14 cellular contexts compared by ENCODE assay signal in genomic region chr13:74576504-74576903, GRCh38.
DNase-seq lines count a peak whose midpoint lies in the region; ATAC-seq and TF ChIP-seq lines count a peak whose summit lies in the region.
"Had no signal": no experiment of that assay in that cellular context is flagged by ENCODE, and none has a peak within 500 bp of the region (broad histone marks: within the 10 kb centered on the region; RNA-seq: fewer than 3 reads in every experiment).

No MANE protein-coding gene starts in this region.

- no peak for ATAC-seq in activated T-cell treated with anti-CD3 and anti-CD28 coated beads, Interleukin-2, amount 50 U/mL, for 72 hours (replicated peaks in 1 of 2)
- no peak for ATAC-seq in psoas muscle
- ATAC-seq in HG02588 (IDR thresholded peaks at IDR 0.05; ENCODE audit: unreplicated experiment), result no peak
- ATAC-seq: Panc1 had no signal

- DNase-seq in activated T-cell treated with anti-CD3 and anti-CD28 coated beads, Interleukin-2, amount 50 U/mL, for 72 hours, result no peak
- no peak for DNase-seq in activated T-cell treated with anti-CD3 and anti-CD28 coated beads, Interleukin-2, amount 50 U/mL, for 24 hours
- peak; percentile 39 to 77 for DNase-seq in NCI-H526 (lab: John Stamatoyannopoulos, UW)
- no peak for DNase-seq in glutamatergic neuron
- no peak for DNase-seq in psoas muscle
- no peak for DNase-seq in NCI-H2171 treated with DMSO at 0.1 percent for 48 hours (lab: John Stamatoyannopoulos, UW)
- no peak for DNase-seq in spleen
- DNase-seq: activated CD4-positive, alpha-beta T cell treated with anti-CD3 and anti-CD28 coated beads for 48 hours; DMS 273 treated with DMSO at 0.1 percent for 48 hours had no signal

- H3K4me3 ChIP-seq in psoas muscle (no peak overlapping the region), spleen (no peak overlapping the region)

- H3K27me3 Mint-ChIP-seq in activated T-cell treated with anti-CD3 and anti-CD28 coated beads, Interleukin-2, amount 50 U/mL, for 72 hours (ENCODE audit: low read depth), result peaks cover 34% of the 10 kb centered on the region
- H3K27me3 Mint-ChIP-seq in activated T-cell treated with anti-CD3 and anti-CD28 coated beads, Interleukin-2, amount 50 U/mL, for 24 hours, result peaks cover 60% of the 10 kb centered on the region
- peaks cover 2% of the 10 kb centered on the region for H3K27me3 Mint-ChIP-seq in glutamatergic neuron (ENCODE audit: unreplicated experiment)

- peak overlapping the region; percentile 70 to 82 for H3K4me3 Mint-ChIP-seq in activated T-cell treated with anti-CD3 and anti-CD28 coated beads, Interleukin-2, amount 50 U/mL, for 72 hours
- no peak overlapping the region for H3K4me3 Mint-ChIP-seq in activated T-cell treated with anti-CD3 and anti-CD28 coated beads, Interleukin-2, amount 50 U/mL, for 24 hours
- peak overlapping the region; percentile 76 for H3K4me3 Mint-ChIP-seq in glutamatergic neuron (ENCODE audit: unreplicated experiment)

- H3K36me3 ChIP-seq in psoas muscle (ENCODE audit: insufficient read depth in 1 of 2, low read depth in 1 of 2), result no peaks in the 10 kb centered on the region
- no peaks in the 10 kb centered on the region for H3K36me3 ChIP-seq in spleen
- H3K36me3 ChIP-seq: pancreas, tibial nerve had no signal

- H3K27ac ChIP-seq in psoas muscle, result peak overlapping the region; percentile 38
- H3K27ac ChIP-seq in spleen, result no peak overlapping the region
- H3K27ac ChIP-seq: epithelial cell of prostate, pancreas had no signal

- H3K27me3 ChIP-seq in psoas muscle (ENCODE audit: insufficient read depth in 3 of 3, low read length in 2 of 3) (peaks cover 0 to 9% (median 0%) of the 10 kb centered on the region in 3 donors), spleen (replicated peaks in 1 of 7) (peaks cover 0 to 35% (median 9%) of the 10 kb centered on the region in 7 donors)
- H3K27me3 ChIP-seq: tibial nerve had no signal

- H3K36me3 Mint-ChIP-seq in activated T-cell treated with anti-CD3 and anti-CD28 coated beads, Interleukin-2, amount 50 U/mL, for 72 hours (ENCODE audit: insufficient read depth in 2 of 2), result peaks cover 0 to 2% of the 10 kb centered on the region in 2 donors
- H3K36me3 Mint-ChIP-seq in activated T-cell treated with anti-CD3 and anti-CD28 coated beads, Interleukin-2, amount 50 U/mL, for 24 hours (ENCODE audit: low read depth), result no peaks in the 10 kb centered on the region
- no peaks in the 10 kb centered on the region for H3K36me3 Mint-ChIP-seq in glutamatergic neuron (ENCODE audit: unreplicated experiment)

- 54 to 69% (median 61%) methylated on average over 5 of the region's 5 CpGs for WGBS in psoas muscle, 3 donors
- 71 to 84% (median 79%) methylated on average over 5 of the region's 5 CpGs for WGBS in spleen, 5 donors

- intact Hi-C loops in psoas muscle (cut with DNase I), result loop anchor here in 1 of 2 donors (10.0 kb wide), 1 partner anchor 638 kb away; no protein-coding TSS in a partner anchor
- intact Hi-C loops in spleen (cut with DNase I; ENCODE audit: low total_unique reads), result no loop called here

- H3K9me3 ChIP-seq in psoas muscle (no peaks in the 10 kb centered on the region), spleen (no peaks in the 10 kb centered on the region)
- H3K9me3 ChIP-seq: pancreas, tibial nerve had no signal

- peaks cover 16% of the 10 kb centered on the region for H3K4me1 Mint-ChIP-seq in activated T-cell treated with anti-CD3 and anti-CD28 coated beads, Interleukin-2, amount 50 U/mL, for 72 hours (ENCODE audit: low read depth)
- H3K4me1 Mint-ChIP-seq in activated T-cell treated with anti-CD3 and anti-CD28 coated beads, Interleukin-2, amount 50 U/mL, for 24 hours (ENCODE audit: low read depth), result peaks cover 15% of the 10 kb centered on the region
- peaks cover 8% of the 10 kb centered on the region for H3K4me1 Mint-ChIP-seq in glutamatergic neuron (ENCODE audit: low read depth, unreplicated experiment)

- no peaks in the 10 kb centered on the region for H3K4me1 ChIP-seq in psoas muscle
- peaks cover 0 to 18% (median 8%) of the 10 kb centered on the region in 6 donors for H3K4me1 ChIP-seq in spleen
- H3K4me1 ChIP-seq: pancreas had no signal

- no peak for TF ChIP-seq CTCF in glutamatergic neuron (IDR thresholded peaks at IDR 0.05; ENCODE audit: partially characterized antibody, unreplicated experiment)
- no peak for TF ChIP-seq CTCF in psoas muscle (IDR thresholded peaks at IDR 0.05)
- no peak for TF ChIP-seq CTCF in spleen (IDR thresholded peaks at IDR 0.05 in 8 of 11, conservative IDR thresholded peaks at IDR 0.05 in 3 of 11)

- no peak for TF ChIP-seq POLR2A in spleen (IDR thresholded peaks at IDR 0.05)

- H3K9me3 Mint-ChIP-seq in activated T-cell treated with anti-CD3 and anti-CD28 coated beads, Interleukin-2, amount 50 U/mL, for 72 hours, result no peaks in the 10 kb centered on the region
- no peaks in the 10 kb centered on the region for H3K9me3 Mint-ChIP-seq in activated T-cell treated with anti-CD3 and anti-CD28 coated beads, Interleukin-2, amount 50 U/mL, for 24 hours
- peaks cover 1% of the 10 kb centered on the region for H3K9me3 Mint-ChIP-seq in glutamatergic neuron (ENCODE audit: unreplicated experiment)

- H3K27ac Mint-ChIP-seq in activated T-cell treated with anti-CD3 and anti-CD28 coated beads, Interleukin-2, amount 50 U/mL, for 72 hours, result no peak overlapping the region
- H3K27ac Mint-ChIP-seq in activated T-cell treated with anti-CD3 and anti-CD28 coated beads, Interleukin-2, amount 50 U/mL, for 24 hours, result no peak overlapping the region
- H3K27ac Mint-ChIP-seq in glutamatergic neuron (ENCODE audit: unreplicated experiment), result no peak overlapping the region

Comparison
In these comparisons a context has a peak if more than half of its experiments do, and no peak if none do; other contexts are left out.
1. DNase-seq: peak in NCI-H526 (2 of 2); none in activated T-cell treated with anti-CD3 and anti-CD28 coated beads, Interleukin-2, amount 50 U/mL, for 72 hours (0 of 2), activated T-cell treated with anti-CD3 and anti-CD28 coated beads, Interleukin-2, amount 50 U/mL, for 24 hours (single experiment), glutamatergic neuron (single experiment), psoas muscle (0 of 2), NCI-H2171 treated with DMSO at 0.1 percent for 48 hours (single experiment) and spleen (single experiment).